ENCODE assay signal across 1 cellular context in genomic region chr13:23889598-23890224, GRCh38.
TF ChIP-seq lines count a peak whose summit lies in the region.

No MANE protein-coding gene starts in this region.

TF ChIP-seq in endothelial cell of umbilical vein, 7 proteins besides CTCF, POLR2A, EP300 and RAD21:
- TF ChIP-seq MYC (IDR thresholded peaks at IDR 0.05; ENCODE audit: low read depth, low read length) (no peak), EZH2 (IDR thresholded peaks at IDR 0.05; ENCODE audit: borderline replicate concordance, low read depth, low read length, severe bottlenecking) (no peak), FOS (IDR thresholded peaks at IDR 0.05; ENCODE audit: borderline replicate concordance, insufficient read depth, low read length) (no peak), GATA2 (IDR thresholded peaks at IDR 0.05; ENCODE audit: insufficient read depth, insufficient read length, low read depth, low read length) (no peak), MAX (IDR thresholded peaks at IDR 0.05; ENCODE audit: insufficient read depth, insufficient read length) (no peak)
